8 cellular contexts compared by ENCODE assay signal in genomic region chr4:153465145-153465544, GRCh38. TPM values are rescaled to one million over a fixed set of nuclear protein-coding genes. Genes with fewer than 3 reads are reported as not detected.
DNase-seq lines count a peak whose midpoint lies in the region; ATAC-seq, FAIRE-seq and TF ChIP-seq lines count a peak whose summit lies in the region.

No MANE protein-coding gene starts in this region.

- peak overlapping the region; percentile 83; the same call in 1 of the 2 replicates for H2BK15ac ChIP-seq in H1 (ENCODE audit: low read length)

- peaks cover 2% of the 10 kb centered on the region in 2 experiments for H4K20me1 ChIP-seq in H1 (replicated peaks in 1 of 2; ENCODE audit: control insufficient read depth in 1 of 2, insufficient read depth in 2 of 2, low read length in 2 of 2)

- POLR2A ChIA-PET in H1 (lab: Charles Lee; ENCODE audit: partially characterized antibody) (interaction anchor here (0.5 to 3.0 kb wide), 25 partner anchors 9 to 529 kb away, joined by 3 to 21 read pairs (median 5); partner anchors contain the start of gene FHDC1), HEK293T (lab: Yijun Ruan, JAX) (interaction anchor here (0.9 to 3.4 kb wide), 22 partner anchors 9 to 120 kb away, joined by 3 to 42 read pairs (median 7); partner anchors contain the start of gene MND1)

- H3K4ac ChIP-seq in H1 (replicated peaks; ENCODE audit: insufficient read length, low read depth, low read length) = no peak overlapping the region

- H3K4me3 ChIP-seq in H1 (ENCODE audit: extremely low read depth in 1 of 4, insufficient read depth in 2 of 4, low read depth in 3 of 4, low read length in 4 of 4) = peak overlapping the region in 2 of 4 experiments; percentile 81 to 90; a peak in 5 of 8 replicates

- no peak for ATAC-seq in HG02571 (IDR thresholded peaks at IDR 0.05; ENCODE audit: unreplicated experiment)

- no peak overlapping the region for H4K8ac ChIP-seq in H1 (ENCODE audit: extremely low read depth, insufficient read depth, low read length)

- H3K36me3 Mint-ChIP-seq in Calu3 (ENCODE audit: insufficient read depth, unreplicated experiment) (peaks cover 16% of the 10 kb centered on the region), osteocyte (ENCODE audit: unreplicated experiment) (no peaks in the 10 kb centered on the region)

- FAIRE-seq in H1 (lab: Jason Lieb, UNC) = no peak
- FAIRE-seq in H54 (lab: Jason Lieb, UNC) = no peak

- H2BK5ac ChIP-seq in H1 (ENCODE audit: low read depth, low read length) = no peak overlapping the region

- no peak overlapping the region for H2BK20ac ChIP-seq in H1 (ENCODE audit: low read length)

- no peak overlapping the region for H2BK12ac ChIP-seq in H1 (ENCODE audit: low read depth, low read length)

- 63% methylated on average over 4 of the region's 4 CpGs; no CpG with 5 or more reads in 1 of the 2 experiments for WGBS in H1 (ENCODE audit: extremely low coverage in 1 of 2, insufficient coverage in 1 of 2, insufficient read length in 1 of 2, insufficient replicate concordance in 2 of 2, low coverage in 1 of 2, low lambda C conversion rate in 2 of 2, missing lambda C conversion rate in 1 of 2), 2 experiments

- peak overlapping the region; percentile 80 for H3K14ac ChIP-seq in H1 (ENCODE audit: insufficient read length)

- peak overlapping the region; percentile 82 for H3K4me3 Mint-ChIP-seq in Calu3 (ENCODE audit: low read depth, unreplicated experiment)
- H3K4me3 Mint-ChIP-seq in osteocyte (ENCODE audit: unreplicated experiment) = peak overlapping the region; percentile 79

- no peaks in the 10 kb centered on the region for H3K36me3 ChIP-seq in H1 (ENCODE audit: control insufficient read depth in 2 of 4, insufficient read depth in 4 of 4, low read length in 3 of 4)

- H3K23ac ChIP-seq in H1 (ENCODE audit: insufficient read length) = no peak overlapping the region

- H3K27me3 Mint-ChIP-seq in Calu3 (ENCODE audit: unreplicated experiment) (no peaks in the 10 kb centered on the region), osteocyte (ENCODE audit: unreplicated experiment) (no peaks in the 10 kb centered on the region)

- no peaks in the 10 kb centered on the region for H3K9me3 ChIP-seq in H1 (ENCODE audit: insufficient read depth in 2 of 2, low read depth in 1 of 2, low read length in 1 of 2)

- no peak overlapping the region for H3K18ac ChIP-seq in H1 (ENCODE audit: extremely low read depth, low read length)

- no peak overlapping the region for H3K27ac ChIP-seq in H1 (ENCODE audit: low read depth, low read length)

- DNase-seq in Calu3 = no peak
- DNase-seq in NAMALWA (ENCODE audit: low spot score) = peak; percentile 73
- no peak for DNase-seq in H1 (ENCODE audit: low read depth in 1 of 2, low spot score in 2 of 2)
- DNase-seq in osteocyte (ENCODE audit: extremely low spot score, unreplicated experiment) = no peak
- no peak for DNase-seq in HEK293T (ENCODE audit: extremely low spot score)
- DNase-seq in NCI-H187 (lab: John Stamatoyannopoulos, UW) = no peak
- no peak for DNase-seq in H54 (ENCODE audit: insufficient read length, low spot score)

- intact Hi-C loops in Calu3 (cut with micrococcal nuclease; ENCODE audit: unreplicated experiment) = loop anchor here (10.0 kb wide), 1 partner anchor 110 kb away; no protein-coding TSS in a partner anchor

- TF ChIP-seq RAD21 in H1 (IDR thresholded peaks at IDR 0.05 in 1 of 2, conservative IDR thresholded peaks at IDR 0.05 in 1 of 2; ENCODE audit: low read depth in 2 of 2, low read length in 2 of 2) = no peak

- CTCF ChIA-PET in Calu3 (lab: Charles Lee) = interaction anchor here (0.5 to 1.7 kb wide), 6 partner anchors 19 to 171 kb away, joined by 3 to 8 read pairs (median 4); no protein-coding TSS in a partner anchor
- CTCF ChIA-PET in H1 (lab: Charles Lee; ENCODE audit: partially characterized antibody) = interaction anchor here (0.6 to 2.1 kb wide), 14 partner anchors 13 to 285 kb away, joined by 3 to 9 read pairs (median 4); no protein-coding TSS in a partner anchor
- CTCF ChIA-PET in HEK293T (lab: Yijun Ruan, JAX) = interaction anchor here (0.8 to 2.5 kb wide), 6 partner anchors 10 to 155 kb away, joined by 3 to 13 read pairs (median 4); no protein-coding TSS in a partner anchor

- H4K91ac ChIP-seq in H1 (replicated peaks; ENCODE audit: insufficient read length, low read length) = peak overlapping the region; percentile 81

- peak overlapping the region; percentile 6 for H2BK120ac ChIP-seq in H1 (replicated peaks; ENCODE audit: low read depth, low read length)

- peaks cover 0 to 30% of the 10 kb centered on the region in 2 experiments; a peak in 3 of 4 replicates for H3K79me2 ChIP-seq in H1 (ENCODE audit: control insufficient read depth in 1 of 2, insufficient read depth in 2 of 2, low read length in 2 of 2)

- no peak for TF ChIP-seq EP300 in H1 (IDR thresholded peaks at IDR 0.05; ENCODE audit: borderline replicate concordance in 1 of 2, low read depth in 2 of 2, low read length in 2 of 2)

- H3K4me1 ChIP-seq in H1 (replicated peaks in 1 of 4; ENCODE audit: control insufficient read depth in 3 of 4, insufficient read depth in 4 of 4, low read length in 3 of 4) = peaks cover 0 to 11% (median 5%) of the 10 kb centered on the region in 4 experiments; a peak in 6 of 7 replicates

- H3K56ac ChIP-seq in H1 (replicated peaks; ENCODE audit: insufficient read length, low read depth, low read length) = no peak overlapping the region

- no peaks in the 10 kb centered on the region for H3K4me1 Mint-ChIP-seq in Calu3 (ENCODE audit: low read depth, unreplicated experiment)
- peaks cover 34% of the 10 kb centered on the region for H3K4me1 Mint-ChIP-seq in osteocyte (ENCODE audit: unreplicated experiment)

- H2AK5ac ChIP-seq in H1 (ENCODE audit: low read depth, low read length) = no peak overlapping the region

- TF ChIP-seq POLR2A in H1 (IDR thresholded peaks at IDR 0.05; ENCODE audit: control extremely low read depth in 1 of 2, low read depth in 2 of 2, low read length in 2 of 2) = no peak
- no peak for TF ChIP-seq POLR2A in H54 (IDR thresholded peaks at IDR 0.05; ENCODE audit: low read depth, low read length)

- TF ChIP-seq CTCF in Calu3 (IDR thresholded peaks at IDR 0.05; ENCODE audit: unreplicated experiment) (no peak), H1 (IDR thresholded peaks at IDR 0.05; ENCODE audit: control extremely low read depth in 1 of 3, insufficient read depth in 1 of 3, low read depth in 1 of 3, low read length in 3 of 3) (no peak), osteocyte (IDR thresholded peaks at IDR 0.05) (no peak)

- peaks cover 8% of the 10 kb centered on the region; the same call in 1 of the 2 replicates for H3K23me2 ChIP-seq in H1 (ENCODE audit: low read depth, low read length)

- 0 out of 7 replicates have a peak, but pooled peaks cover 0 to 3% (median 0%) of the 10 kb centered on the region in 4 experiments for H3K27me3 ChIP-seq in H1 (replicated peaks in 1 of 4; ENCODE audit: control insufficient read depth in 3 of 4, extremely low read depth in 1 of 4, insufficient read depth in 3 of 4, low read length in 3 of 4)

- peaks cover 2% of the 10 kb centered on the region; the same call in 1 of the 2 replicates for H3K79me1 ChIP-seq in H1 (ENCODE audit: low read depth, low read length)

- H3K9me3 Mint-ChIP-seq in Calu3 (ENCODE audit: low read depth, unreplicated experiment) (no peaks in the 10 kb centered on the region), osteocyte (ENCODE audit: unreplicated experiment) (no peaks in the 10 kb centered on the region)

- peak overlapping the region; percentile 73 to 78; a peak in 3 of 4 replicates for H3K4me2 ChIP-seq in H1 (ENCODE audit: insufficient read depth in 1 of 2, low read depth in 2 of 2, low read length in 2 of 2)

- no peak overlapping the region for H3K27ac Mint-ChIP-seq in Calu3 (ENCODE audit: unreplicated experiment)
- H3K27ac Mint-ChIP-seq in osteocyte (ENCODE audit: unreplicated experiment) = no peak overlapping the region

- no TSS peak for BruUV-seq in Calu3 (replicated peaks; lab: Mats Ljungman, UMichigan)

- H3K9ac ChIP-seq in H1 (replicated peaks in 1 of 4; ENCODE audit: extremely low read depth in 1 of 4, low read depth in 3 of 4, low read length in 3 of 4) = peak overlapping the region in 1 of 4 experiments; percentile 22; a peak in 1 of 7 replicates

- H4K5ac ChIP-seq in H1 (ENCODE audit: insufficient read length, low read depth, low read length) = no peak overlapping the region

- no peak overlapping the region for H2AFZ ChIP-seq in H1 (ENCODE audit: low read length)

TF ChIP-seq in H1, 55 proteins besides CTCF, POLR2A, EP300 and RAD21 (continues in another document):
- TF ChIP-seq CTBP2 (IDR thresholded peaks at IDR 0.05; ENCODE audit: borderline replicate concordance, insufficient read depth, insufficient read length, low read length) (no peak), SIRT6 (IDR thresholded peaks at IDR 0.05; ENCODE audit: low read length) (no peak), BRCA1 (IDR thresholded peaks at IDR 0.05; ENCODE audit: low read depth, low read length) (no peak), BCL11A (IDR thresholded peaks at IDR 0.05; ENCODE audit: low read depth in 2 of 2, low read length in 2 of 2) (no peak), CBX5 (IDR thresholded peaks at IDR 0.05; ENCODE audit: low read depth, low read length) (no peak), EZH2 (IDR thresholded peaks at IDR 0.05; ENCODE audit: low read depth, low read length, severe bottlenecking) (no peak), SP4 (IDR thresholded peaks at IDR 0.05; ENCODE audit: low read length) (no peak)

TF ChIP-seq in HEK293T, 16 proteins besides CTCF, POLR2A, EP300 and RAD21:
- no peak for TF ChIP-seq ELF4 (IDR thresholded peaks at IDR 0.05)
- TF ChIP-seq LEF1 (IDR thresholded peaks at IDR 0.05; ENCODE audit: borderline replicate concordance) = no peak

RNA-seq across cellular contexts. Expression of gene TMEM131L, which starts 1.0 kb away (rescaled TPM):
- 8.8 and 9.4 TPM in 2 replicates for total RNA-seq in Calu3 (2022)
- total RNA-seq in H1 (2021; fragmentation: NEBNext Ultra II Directional; extraction: Animal tissue kit (Norgen Biotek cat#: 25700)) = 25.3 and 26.1 TPM in 2 replicates
- 11.2 and 14.3 TPM in 2 replicates for polyA plus RNA-seq in H1 (2011; rRNA removed)
- polyA plus RNA-seq in H1 (2011; cell fraction: cytosol; rRNA removed) = 11.0 TPM
- 22.8 TPM for polyA plus RNA-seq in H1 (2011; cell fraction: nucleus; rRNA removed)
- 16.2 to 24.8 TPM (median 18.3 TPM) in 4 replicates for polyA plus RNA-seq in H1 (2012, experiment 1 of 2)
- 1.9 TPM for polyA plus RNA-seq in H1 (2012, experiment 2 of 2)
- 35.4 TPM for polyA plus RNA-seq in H1 (2013, experiment 1 of 2)
- polyA plus RNA-seq in H1 (2013, experiment 2 of 2) = 33.9 TPM
- polyA minus RNA-seq in H1 (2011; rRNA and poly(A)+ RNA removed) = 23.5 and 54.9 TPM in 2 replicates
- polyA minus RNA-seq in H1 (2011; cell fraction: cytosol; rRNA and poly(A)+ RNA removed) = 15.8 TPM
- 50.4 TPM for polyA minus RNA-seq in H1 (2011; cell fraction: nucleus; rRNA and poly(A)+ RNA removed)
- total RNA-seq in osteocyte = 6.4 and 8.6 TPM in 2 replicates
